Comparison of ENCODE assay signal across 23 cellular contexts in the genomic region with DNA sequence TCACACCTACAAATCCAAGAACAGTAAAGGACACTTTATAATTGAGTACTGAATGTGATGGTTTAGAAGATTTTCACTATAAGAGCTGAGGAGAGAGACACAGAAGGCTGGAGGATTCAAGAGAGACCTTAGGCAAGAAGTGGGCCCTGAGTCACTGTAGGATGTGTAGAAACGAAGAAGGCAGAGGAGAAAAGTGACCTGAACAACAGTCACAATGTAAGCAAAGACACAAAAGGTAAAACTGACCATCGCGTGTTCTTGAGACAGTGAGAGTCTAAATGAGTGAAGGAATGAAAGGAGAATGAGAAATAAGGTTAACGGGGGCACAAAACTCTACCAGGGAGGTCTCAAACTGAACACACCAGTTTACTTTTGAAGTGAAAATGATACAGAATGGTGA.
"Had no signal": no experiment of that assay in that cellular context is flagged by ENCODE, and none has a peak within 500 bp of the region (broad histone marks: within the 10 kb centered on the region; RNA-seq: fewer than 3 reads in every experiment).

No MANE protein-coding gene starts in this region.

- H3K27ac Mint-ChIP-seq: activated CD8-positive, alpha-beta memory T cell treated with anti-CD3 and anti-CD28 coated beads, Interleukin-2, amount 10 ng/mL, durations not matched to agents 7 days and 5 days; activated CD8-positive, alpha-beta T cell treated with anti-CD3 and anti-CD28 coated beads, Interleukin-2, amount 10 ng/mL, durations not matched to agents 7 days and 5 days; activated naive CD8-positive, alpha-beta T cell; activated T-cell treated with anti-CD3 and anti-CD28 coated beads, Interleukin-2, amount 50 U/mL, for 72 hours; brain; effector memory CD8-positive, alpha-beta T cell; natural killer cell; stimulated activated effector memory CD8-positive, alpha-beta T cell treated with anti-CD3 and anti-CD28 coated beads, Interleukin-12 subunit alpha, Interleukin-12 subunit beta, amount 100 ng/mL, for 72 hours; stimulated activated naive CD8-positive, alpha-beta T cell treated with anti-CD3 and anti-CD28 coated beads, Interleukin-15, amount 100 ng/mL, for 72 hours; WTC11 had no signal

- H3K27ac ChIP-seq: coronary artery, heart right ventricle, left lung, lower lobe of right lung, right lobe of liver, upper lobe of left lung had no signal

- H3K9me3 ChIP-seq: lower lobe of right lung, right lobe of liver, upper lobe of left lung had no signal

- DNase-seq: activated CD8-positive, alpha-beta memory T cell treated with anti-CD3 and anti-CD28 coated beads, Interleukin-2, amount 10 ng/mL, durations not matched to agents 7 days and 5 days; activated CD8-positive, alpha-beta T cell treated with anti-CD3 and anti-CD28 coated beads, Interleukin-2, amount 10 ng/mL, durations not matched to agents 7 days and 5 days; activated naive CD4-positive, alpha-beta T cell; activated T-cell treated with anti-CD3 and anti-CD28 coated beads, Interleukin-2, amount 50 U/mL, for 72 hours; aorta; effector memory CD8-positive, alpha-beta T cell; heart right ventricle; left lung; lower lobe of right lung; natural killer cell; right lobe of liver; stimulated activated CD4-positive, alpha-beta T cell treated with anti-CD3 and anti-CD28 coated beads, Interleukin-12 subunit alpha, Interleukin-12 subunit beta, amount 100 ng/mL, for 4 hours; stimulated activated CD4-positive, alpha-beta T cell treated with anti-CD3 and anti-CD28 coated beads, Interleukin-4, amount 100 ng/mL, for 24 hours; stimulated activated naive CD8-positive, alpha-beta T cell treated with anti-CD3 and anti-CD28 coated beads, Interleukin-15, amount 100 ng/mL, for 72 hours; substantia nigra; T-helper 2 cell; upper lobe of left lung had no signal

- H3K36me3 Mint-ChIP-seq: stimulated activated effector memory CD8-positive, alpha-beta T cell treated with anti-CD3 and anti-CD28 coated beads, Interleukin-12 subunit alpha, Interleukin-12 subunit beta, amount 100 ng/mL, for 72 hours had no signal

- H3K27me3 ChIP-seq: heart right ventricle, left lung, right lobe of liver, upper lobe of left lung had no signal

- H3K4me1 Mint-ChIP-seq: WTC11 had no signal

- H3K4me1 ChIP-seq: left lung, lower lobe of right lung, right lobe of liver, upper lobe of left lung had no signal

- H3K9me3 Mint-ChIP-seq: effector memory CD8-positive, alpha-beta T cell; stimulated activated effector memory CD8-positive, alpha-beta T cell treated with anti-CD3 and anti-CD28 coated beads, Interleukin-12 subunit alpha, Interleukin-12 subunit beta, amount 100 ng/mL, for 72 hours had no signal

- H3K4me3 Mint-ChIP-seq: activated CD8-positive, alpha-beta memory T cell treated with anti-CD3 and anti-CD28 coated beads, Interleukin-2, amount 10 ng/mL, durations not matched to agents 7 days and 5 days; activated CD8-positive, alpha-beta T cell treated with anti-CD3 and anti-CD28 coated beads, Interleukin-2, amount 10 ng/mL, durations not matched to agents 7 days and 5 days; activated naive CD8-positive, alpha-beta T cell; activated T-cell treated with anti-CD3 and anti-CD28 coated beads, Interleukin-2, amount 50 U/mL, for 72 hours; brain; effector memory CD8-positive, alpha-beta T cell; natural killer cell; stimulated activated effector memory CD8-positive, alpha-beta T cell treated with anti-CD3 and anti-CD28 coated beads, Interleukin-12 subunit alpha, Interleukin-12 subunit beta, amount 100 ng/mL, for 72 hours; stimulated activated naive CD8-positive, alpha-beta T cell treated with anti-CD3 and anti-CD28 coated beads, Interleukin-15, amount 100 ng/mL, for 72 hours; WTC11 had no signal

- H3K4me3 ChIP-seq: coronary artery, heart right ventricle, left lung, lower lobe of right lung, right lobe of liver, upper lobe of left lung had no signal

- H3K27me3 Mint-ChIP-seq: activated CD8-positive, alpha-beta memory T cell treated with anti-CD3 and anti-CD28 coated beads, Interleukin-2, amount 10 ng/mL, durations not matched to agents 7 days and 5 days; activated naive CD8-positive, alpha-beta T cell; brain; effector memory CD8-positive, alpha-beta T cell; stimulated activated naive CD8-positive, alpha-beta T cell treated with anti-CD3 and anti-CD28 coated beads, Interleukin-15, amount 100 ng/mL, for 72 hours had no signal

- ATAC-seq: activated CD8-positive, alpha-beta memory T cell treated with anti-CD3 and anti-CD28 coated beads, Interleukin-2, amount 10 ng/mL, durations not matched to agents 7 days and 5 days; activated CD8-positive, alpha-beta T cell treated with anti-CD3 and anti-CD28 coated beads, Interleukin-2, amount 10 ng/mL, durations not matched to agents 7 days and 5 days; effector memory CD8-positive, alpha-beta T cell; esophagus mucosa; heart right ventricle; lower lobe of right lung; natural killer cell; right lobe of liver; stimulated activated effector memory CD8-positive, alpha-beta T cell treated with anti-CD3 and anti-CD28 coated beads, Interleukin-12 subunit alpha, Interleukin-12 subunit beta, amount 100 ng/mL, for 72 hours; stimulated activated naive CD8-positive, alpha-beta T cell treated with anti-CD3 and anti-CD28 coated beads, Interleukin-15, amount 100 ng/mL, for 72 hours; WTC11 had no signal

- H3K36me3 ChIP-seq: heart right ventricle, left lung, lower lobe of right lung, right lobe of liver, upper lobe of left lung had no signal
